ENCODE assay signal across 8 cellular contexts in genomic region chr3:79361748-79362378, GRCh38.
A peak's percentile ranks its signal among the peaks of the same experiment; 100 is the strongest.
DNase-seq lines count a peak whose midpoint lies in the region; ATAC-seq, FAIRE-seq and TF ChIP-seq lines count a peak whose summit lies in the region.

No MANE protein-coding gene starts in this region.

- H3K27ac ChIP-seq in A549 (no peak overlapping the region), colonic mucosa (no peak overlapping the region)

- H3K27me3 Mint-ChIP-seq in nephron (ENCODE audit: low read depth) (no peaks in the 10 kb centered on the region), T-helper 17 cell (no peaks in the 10 kb centered on the region)

- no peak overlapping the region for H3K27ac Mint-ChIP-seq in nephron
- H3K27ac Mint-ChIP-seq in T-helper 17 cell: no peak overlapping the region

- TF ChIP-seq CTCF in A549 (IDR thresholded peaks at IDR 0.05) (peak; percentile 78), GM12874 (IDR thresholded peaks at IDR 0.05; ENCODE audit: insufficient read depth, low read depth, low read length) (peak; percentile 34; the same call in 1 of the 2 replicates), colonic mucosa (IDR thresholded peaks at IDR 0.05) (peak; percentile 73), nephron (IDR thresholded peaks at IDR 0.05; ENCODE audit: unreplicated experiment in 3 of 3) (peak; percentile 81 to 89 (median 87))

- no peaks in the 10 kb centered on the region for H3K36me3 ChIP-seq in colonic mucosa

- peak in 1 of 2 experiments; percentile 42 for DNase-seq in A549 (ENCODE audit: low read depth in 1 of 2, low spot score in 1 of 2)
- DNase-seq in NCI-H82 (lab: John Stamatoyannopoulos, UW): peak; percentile 66
- no peak for DNase-seq in colonic mucosa
- DNase-seq in activated CD4-positive, CD25-positive, alpha-beta regulatory T cell treated with anti-CD3 and anti-CD28 coated beads, Interleukin-2, amount 50 U/mL, for 72 hours: no peak
- DNase-seq in T-helper 17 cell: no peak

- no peak for TF ChIP-seq POLR2A in A549 (IDR thresholded peaks at IDR 0.05; ENCODE audit: low read length)

- TF ChIP-seq EP300 in A549 (IDR thresholded peaks at IDR 0.05): no peak

- no peaks in the 10 kb centered on the region for H3K9me3 ChIP-seq in A549
- H3K9me3 ChIP-seq in colonic mucosa: no peaks in the 10 kb centered on the region
- no peaks in the 10 kb centered on the region for H3K9me3 ChIP-seq in T-helper 17 cell (ENCODE audit: control insufficient read depth, low read length, poor library complexity, severe bottlenecking)

- no peak overlapping the region for H3K4me2 ChIP-seq in A549

- H3K27me3 ChIP-seq in colonic mucosa: no peaks in the 10 kb centered on the region

- no peaks in the 10 kb centered on the region for H3K4me1 ChIP-seq in A549
- H3K4me1 ChIP-seq in colonic mucosa: no peaks in the 10 kb centered on the region

- no peaks in the 10 kb centered on the region for H3K9me3 Mint-ChIP-seq in nephron

- H3K9ac ChIP-seq in colonic mucosa (ENCODE audit: low read depth in 2 of 2, low read length in 2 of 2): no peak overlapping the region

- H3K36me3 Mint-ChIP-seq in nephron (ENCODE audit: low read depth) (no peaks in the 10 kb centered on the region), T-helper 17 cell (ENCODE audit: low read depth) (no peaks in the 10 kb centered on the region)

- peaks cover 16% of the 10 kb centered on the region for H3K4me1 Mint-ChIP-seq in nephron
- no peaks in the 10 kb centered on the region for H3K4me1 Mint-ChIP-seq in T-helper 17 cell

- no peak overlapping the region for H3K4me3 ChIP-seq in A549
- H3K4me3 ChIP-seq in colonic mucosa: no peak overlapping the region

- POLR2A ChIA-PET in A549 (lab: Yijun Ruan, JAX): no interaction called here

- peak; percentile 62 to 64 for TF ChIP-seq RAD21 in A549 (conservative IDR thresholded peaks at IDR 0.05 in 1 of 2, IDR thresholded peaks at IDR 0.05 in 1 of 2)

- ATAC-seq in A549 (peak; percentile 73 to 81; a peak in 5 of 6 replicates), HG02885 (IDR thresholded peaks at IDR 0.05; ENCODE audit: poor library complexity, unreplicated experiment) (peak; percentile 82), T-helper 17 cell (no peak)

- 9% methylated on average over 7 of the region's 7 CpGs for WGBS in A549 (ENCODE audit: missing lambda C conversion rate)

- FAIRE-seq in A549 (lab: Jason Lieb, UNC): no peak

- CTCF ChIA-PET in A549 (lab: Yijun Ruan, JAX): interaction anchor here (0.6 to 2.3 kb wide), 10 partner anchors 11 to 1098 kb away, joined by 3 to 9 read pairs (median 3); no protein-coding TSS in a partner anchor

- intact Hi-C loops in colonic mucosa (cut with DNase I): loop anchor here (5.0 kb wide), 1 partner anchor 275 kb away; no protein-coding TSS in a partner anchor

- no peak overlapping the region for H3K4me3 Mint-ChIP-seq in nephron
- no peak overlapping the region for H3K4me3 Mint-ChIP-seq in T-helper 17 cell

TF ChIP-seq in A549, 52 proteins besides CTCF, POLR2A, EP300 and RAD21:
- no peak for TF ChIP-seq HEYL (CRISPR knock-in tag; IDR thresholded peaks at IDR 0.05)
- TF ChIP-seq BCL3 (IDR thresholded peaks at IDR 0.05): no peak
- no peak for TF ChIP-seq MAX (IDR thresholded peaks at IDR 0.05)
- peak; percentile 47 for TF ChIP-seq SMC3 (IDR thresholded peaks at IDR 0.05)
TF ChIP-seq in A549: peak in this region for 1.

Comparison
In these comparisons a context has a peak if more than half of its experiments do, and no peak if none do; other contexts are left out.
1. CTCF ChIP-seq: peak in every context shown above with its lines; median percentile 87 in nephron; 78 in A549; 73 in colonic mucosa; 34 in GM12874.